In the genomic region with DNA sequence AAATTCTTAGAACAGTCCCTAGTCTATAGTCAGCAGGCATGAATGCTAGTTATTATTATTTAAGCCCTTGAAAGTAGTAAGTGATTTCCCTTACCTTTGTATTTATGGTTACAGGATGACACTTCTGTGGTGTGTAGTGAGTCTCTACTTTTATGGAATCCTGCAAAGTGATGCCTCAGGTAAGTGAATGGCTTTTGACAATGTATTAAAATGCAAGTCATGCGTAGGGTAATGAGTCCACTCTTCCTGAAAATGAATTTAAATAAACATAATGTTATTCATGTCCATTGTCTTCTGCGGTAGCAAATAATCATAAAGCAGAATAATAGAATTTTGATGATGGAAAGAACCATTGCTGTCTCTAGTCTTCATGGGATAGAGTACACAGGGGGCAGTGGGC, we compare ENCODE assay signal across 21 cellular contexts. TPM values are rescaled to one million over a fixed set of nuclear protein-coding genes. Genes with fewer than 3 reads are reported as not detected.
A peak's percentile ranks its signal among the peaks of the same experiment; 100 is the strongest.
DNase-seq lines count a peak whose midpoint lies in the region; ATAC-seq and TF ChIP-seq lines count a peak whose summit lies in the region.
"Had no signal": no experiment of that assay in that cellular context is flagged by ENCODE, and none has a peak within 500 bp of the region (broad histone marks: within the 10 kb centered on the region; RNA-seq: fewer than 3 reads in every experiment).

No MANE protein-coding gene starts in this region.

- H3K27me3 Mint-ChIP-seq in activated CD4-positive, alpha-beta memory T cell treated with anti-CD3 and anti-CD28 coated beads for 36 hours: no peaks in the 10 kb centered on the region
- no peaks in the 10 kb centered on the region for H3K27me3 Mint-ChIP-seq in activated CD4-positive, alpha-beta memory T cell treated with anti-CD3 and anti-CD28 coated beads, Interleukin-2, amount 10 ng/mL, durations not matched to agents 7 days and 5 days
- H3K27me3 Mint-ChIP-seq: CD4-positive, CD25-positive, alpha-beta regulatory T cell had no signal

- H3K4me3 Mint-ChIP-seq in activated CD4-positive, alpha-beta memory T cell treated with anti-CD3 and anti-CD28 coated beads for 36 hours: no peak overlapping the region
- H3K4me3 Mint-ChIP-seq in activated CD4-positive, alpha-beta memory T cell treated with anti-CD3 and anti-CD28 coated beads, Interleukin-2, amount 10 ng/mL, durations not matched to agents 7 days and 5 days: no peak overlapping the region
- H3K4me3 Mint-ChIP-seq: CD4-positive, CD25-positive, alpha-beta regulatory T cell had no signal

- no peaks in the 10 kb centered on the region for H3K27me3 ChIP-seq in BLaER1 treated with 17β-estradiol and CSF1 and Interleukin-3, amounts not matched to agents 10 nM and 100 nM
- no peaks in the 10 kb centered on the region for H3K27me3 ChIP-seq in RWPE2 (ENCODE audit: insufficient read depth, poor library complexity, severe bottlenecking)
- H3K27me3 ChIP-seq: BE2C had no signal

- CTCF ChIA-PET in activated CD4-positive, alpha-beta memory T cell treated with anti-CD3 and anti-CD28 coated beads for 36 hours (lab: Charles Lee): interaction anchor here (1.5 kb wide), 2 partner anchors 9 to 55 kb away, joined by 3 to 4 read pairs; no protein-coding TSS in a partner anchor
- CTCF ChIA-PET in activated CD4-positive, alpha-beta memory T cell treated with anti-CD3 and anti-CD28 coated beads, Interleukin-2, amount 10 ng/mL, durations not matched to agents 7 days and 5 days (lab: Charles Lee): no interaction called here

- TF ChIP-seq CTCF in RWPE2 (IDR thresholded peaks at IDR 0.05; ENCODE audit: poor library complexity, severe bottlenecking): no peak

- H3K4me1 ChIP-seq in BLaER1 treated with 17β-estradiol and CSF1 and Interleukin-3, amounts not matched to agents 10 nM and 100 nM: peaks cover 14 to 59% (median 32%) of the 10 kb centered on the region in 10 experiments; a peak in 19 of 20 replicates
- H3K4me1 ChIP-seq in RWPE2 (ENCODE audit: insufficient read depth, poor library complexity, severe bottlenecking): peaks cover 47% of the 10 kb centered on the region
- H3K4me1 ChIP-seq: BE2C had no signal

- H3K36me3 ChIP-seq in BLaER1 treated with 17β-estradiol and CSF1 and Interleukin-3, amounts not matched to agents 10 nM and 100 nM: peaks cover 0 to 33% (median 0%) of the 10 kb centered on the region in 11 experiments; a peak in 5 of 22 replicates
- peaks cover 61% of the 10 kb centered on the region for H3K36me3 ChIP-seq in RWPE2 (ENCODE audit: low read depth)
- H3K36me3 ChIP-seq: BE2C had no signal

- H4K20me1 ChIP-seq in BLaER1 treated with 17β-estradiol and CSF1 and Interleukin-3, amounts not matched to agents 10 nM and 100 nM: no peaks in the 10 kb centered on the region

- no peak for DNase-seq in activated CD4-positive, alpha-beta memory T cell treated with anti-CD3 and anti-CD28 coated beads for 36 hours
- no peak for DNase-seq in activated CD4-positive, alpha-beta memory T cell treated with anti-CD3 and anti-CD28 coated beads, Interleukin-2, amount 10 ng/mL, durations not matched to agents 7 days and 5 days
- no peak for DNase-seq in RWPE2 (ENCODE audit: low spot score)
- no peak for DNase-seq in epithelial cell of prostate (ENCODE audit: low read depth, low spot score)
- no peak for DNase-seq in SKM-1 (lab: John Stamatoyannopoulos, UW; ENCODE audit: unreplicated experiment)
- DNase-seq: BE2C; CD4-positive, CD25-positive, alpha-beta regulatory T cell; COR-L47; DMS 273 treated with DMSO at 0.1 percent for 48 hours; DMS79 treated with DMSO at 0.1 percent for 48 hours; KBM-7; NCI-H1105; NCI-H146; NCI-H2029; NCI-H2227 treated with DMSO at 0.1 percent for 48 hours; NCI-H510A; SIG-M5 had no signal

- peaks cover 41% of the 10 kb centered on the region for H3K4me1 Mint-ChIP-seq in activated CD4-positive, alpha-beta memory T cell treated with anti-CD3 and anti-CD28 coated beads for 36 hours (ENCODE audit: low read depth)
- H3K4me1 Mint-ChIP-seq in activated CD4-positive, alpha-beta memory T cell treated with anti-CD3 and anti-CD28 coated beads, Interleukin-2, amount 10 ng/mL, durations not matched to agents 7 days and 5 days: peaks cover 44% of the 10 kb centered on the region

- H3K9me3 ChIP-seq in BLaER1 treated with 17β-estradiol and CSF1 and Interleukin-3, amounts not matched to agents 10 nM and 100 nM (replicated peaks in 1 of 11): peaks cover 0 to 26% (median 11%) of the 10 kb centered on the region in 11 experiments; a peak in 11 of 22 replicates
- no peaks in the 10 kb centered on the region for H3K9me3 ChIP-seq in RWPE2 (ENCODE audit: severe bottlenecking)
- H3K9me3 ChIP-seq: BE2C had no signal

- H3K9me3 Mint-ChIP-seq in activated CD4-positive, alpha-beta memory T cell treated with anti-CD3 and anti-CD28 coated beads for 36 hours: peaks cover 7% of the 10 kb centered on the region
- H3K9me3 Mint-ChIP-seq in activated CD4-positive, alpha-beta memory T cell treated with anti-CD3 and anti-CD28 coated beads, Interleukin-2, amount 10 ng/mL, durations not matched to agents 7 days and 5 days: peaks cover 15% of the 10 kb centered on the region

- no peak overlapping the region for H3K9ac ChIP-seq in BLaER1 treated with 17β-estradiol and CSF1 and Interleukin-3, amounts not matched to agents 10 nM and 100 nM

- ATAC-seq in RWPE2 (ENCODE audit: low read depth) (no peak), HG02981 (IDR thresholded peaks at IDR 0.05; ENCODE audit: unreplicated experiment) (no peak)
- ATAC-seq: SK-N-SH treated with all-trans-retinoic acid at 6 μM for 48 hours had no signal

- peaks cover 29% of the 10 kb centered on the region for H3K36me3 Mint-ChIP-seq in activated CD4-positive, alpha-beta memory T cell treated with anti-CD3 and anti-CD28 coated beads for 36 hours
- peaks cover 64% of the 10 kb centered on the region for H3K36me3 Mint-ChIP-seq in activated CD4-positive, alpha-beta memory T cell treated with anti-CD3 and anti-CD28 coated beads, Interleukin-2, amount 10 ng/mL, durations not matched to agents 7 days and 5 days (ENCODE audit: low read depth)

- POLR2A ChIA-PET in activated CD4-positive, alpha-beta memory T cell treated with anti-CD3 and anti-CD28 coated beads for 36 hours (lab: Charles Lee): interaction anchor here (0.9 to 1.7 kb wide), 2 partner anchors 13 to 54 kb away, joined by 3 to 4 read pairs; no protein-coding TSS in a partner anchor
- POLR2A ChIA-PET in activated CD4-positive, alpha-beta memory T cell treated with anti-CD3 and anti-CD28 coated beads, Interleukin-2, amount 10 ng/mL, durations not matched to agents 7 days and 5 days (lab: Charles Lee): interaction anchor here (2.7 kb wide), 1 partner anchor 54 kb away, joined by 9 read pairs; no protein-coding TSS in a partner anchor

- H3K27ac ChIP-seq in BLaER1 treated with 17β-estradiol and CSF1 and Interleukin-3, amounts not matched to agents 10 nM and 100 nM: peak overlapping the region in 9 of 11 experiments; percentile 27 to 95 (median 92); a peak in 9 of 22 replicates
- peak overlapping the region; percentile 92 for H3K27ac ChIP-seq in RWPE2 (ENCODE audit: poor library complexity, severe bottlenecking)
- H3K27ac ChIP-seq in epithelial cell of prostate: peak overlapping the region; percentile 94
- H3K27ac ChIP-seq: RWPE1 had no signal

- intact Hi-C loops in activated CD4-positive, alpha-beta memory T cell treated with anti-CD3 and anti-CD28 coated beads for 36 hours (cut with micrococcal nuclease): no loop called here

- no peak overlapping the region for H3K4me3 ChIP-seq in BLaER1 treated with 17β-estradiol and CSF1 and Interleukin-3, amounts not matched to agents 10 nM and 100 nM
- H3K4me3 ChIP-seq in RWPE2 (ENCODE audit: severe bottlenecking): no peak overlapping the region

- H3K27ac Mint-ChIP-seq in activated CD4-positive, alpha-beta memory T cell treated with anti-CD3 and anti-CD28 coated beads for 36 hours: peak overlapping the region; percentile 57
- no peak overlapping the region for H3K27ac Mint-ChIP-seq in activated CD4-positive, alpha-beta memory T cell treated with anti-CD3 and anti-CD28 coated beads, Interleukin-2, amount 10 ng/mL, durations not matched to agents 7 days and 5 days

- no peak overlapping the region for H3K4me2 ChIP-seq in BLaER1 treated with 17β-estradiol and CSF1 and Interleukin-3, amounts not matched to agents 10 nM and 100 nM

RNA-seq across cellular contexts. Expression of a gene that starts 50.3 kb away (rescaled TPM):
- total RNA-seq in activated CD4-positive, alpha-beta memory T cell treated with anti-CD3 and anti-CD28 coated beads for 36 hours: 10 to 100 TPM; 14.8 to 15.8 TPM
- total RNA-seq in activated CD4-positive, alpha-beta memory T cell treated with anti-CD3 and anti-CD28 coated beads, Interleukin-2, amount 10 ng/mL, durations not matched to agents 7 days and 5 days: 10 to 100 TPM; 14.2 to 15.2 TPM
